8 cellular contexts compared by ENCODE assay signal in the genomic region with DNA sequence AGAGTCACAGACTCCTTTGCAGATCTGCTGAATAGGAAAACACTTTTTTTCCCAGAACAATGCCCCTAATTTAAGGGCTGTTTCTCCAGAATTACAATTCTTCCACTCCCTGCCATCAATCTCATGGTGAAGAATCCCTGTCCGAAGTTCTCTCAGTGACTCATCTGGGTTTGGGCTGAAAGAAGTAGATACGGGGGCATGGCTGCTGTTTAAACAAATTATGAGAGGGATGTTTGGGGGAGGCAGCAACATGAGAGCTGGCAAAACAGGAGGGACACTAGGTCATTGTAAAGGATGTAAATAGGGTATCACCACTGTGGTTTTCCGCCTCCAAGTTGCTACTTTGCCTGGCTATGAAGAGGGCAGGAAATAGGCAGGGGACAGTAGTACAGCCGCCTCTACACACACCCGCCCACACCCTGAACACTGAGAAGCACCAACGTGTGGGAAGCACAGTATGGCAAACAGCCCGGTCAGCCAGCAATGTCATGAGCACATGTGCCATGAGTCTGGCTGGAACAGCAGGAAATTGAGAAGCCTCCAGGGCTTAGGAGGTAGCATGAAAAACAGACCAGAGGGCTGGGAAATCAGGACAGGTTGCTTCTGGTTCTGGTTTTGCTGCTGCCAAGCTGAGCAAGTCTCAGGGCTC. TPM values are rescaled to one million over a fixed set of nuclear protein-coding genes. Genes with fewer than 3 reads are reported as not detected.
DNase-seq lines count a peak whose midpoint lies in the region; ATAC-seq and TF ChIP-seq lines count a peak whose summit lies in the region.

No MANE protein-coding gene starts in this region.

- POLR2A ChIA-PET in BJ (lab: Charles Lee) = no interaction called here

- peak; percentile 79 for DNase-seq in BJ (ENCODE audit: low read depth)
- DNase-seq in HT-29 (ENCODE audit: low spot score) = peak; percentile 59
- peak; percentile 53 for DNase-seq in colonic mucosa
- DNase-seq in mucosa of gallbladder (ENCODE audit: low spot score) = peak; percentile 44
- DNase-seq in HuH-7 (ENCODE audit: low spot score) = no peak
- DNase-seq in T-helper 2 cell = no peak
- DNase-seq in erythroblast (lab: John Stamatoyannopoulos, UW) = no peak

- no peak overlapping the region for H3K27ac ChIP-seq in colonic mucosa

- no peak for TF ChIP-seq POLR2A in erythroblast (IDR thresholded peaks at IDR 0.05; ENCODE audit: low read length)

- H3K4me1 ChIP-seq in colonic mucosa = no peaks in the 10 kb centered on the region

- TF ChIP-seq CTCF in BJ (IDR thresholded peaks at IDR 0.05; ENCODE audit: insufficient read depth, low read depth, low read length) (no peak), colonic mucosa (IDR thresholded peaks at IDR 0.05) (no peak)

- no peak overlapping the region for H3K4me3 ChIP-seq in BJ (ENCODE audit: low read depth, low read length)
- H3K4me3 ChIP-seq in colonic mucosa = no peak overlapping the region

- ATAC-seq in HG02840 (IDR thresholded peaks at IDR 0.05; ENCODE audit: low FRiP score, unreplicated experiment) = no peak

- no peaks in the 10 kb centered on the region for H3K27me3 ChIP-seq in BJ (ENCODE audit: control insufficient read depth, insufficient read depth, low read length)
- no peaks in the 10 kb centered on the region for H3K27me3 ChIP-seq in colonic mucosa

- H3K9ac ChIP-seq in colonic mucosa (ENCODE audit: low read depth in 2 of 2, low read length in 2 of 2) = no peak overlapping the region

- intact Hi-C loops in colonic mucosa (cut with DNase I) = no loop called here

- H3K36me3 ChIP-seq in BJ (ENCODE audit: control insufficient read depth, insufficient read depth, low read length) (peaks cover 5% of the 10 kb centered on the region; the same call in 1 of the 2 replicates), colonic mucosa (no peaks in the 10 kb centered on the region)

- H3K9me3 ChIP-seq in colonic mucosa = no peaks in the 10 kb centered on the region

- CTCF ChIA-PET in BJ (lab: Yijun Ruan, JAX) = no interaction called here

RNA-seq across cellular contexts. Expression of a gene that starts 17.2 kb away (rescaled TPM):
- 221 and 272 TPM in 2 replicates for polyA plus RNA-seq in BJ (2011; rRNA removed)
- polyA minus RNA-seq in BJ (2011; rRNA and poly(A)+ RNA removed) = 26.3 and 36.5 TPM in 2 replicates
- total RNA-seq in HT-29 (2014; rRNA removed; shearing (Covaris generic)) = 90.3 and 95.0 TPM in 2 replicates
- total RNA-seq in colonic mucosa = 10 to 100 TPM; 67.1 to 97.3 TPM
- 96.1 TPM for total RNA-seq in mucosa of gallbladder

RNA-seq across cellular contexts. Expression of a gene that starts 38.7 kb away (rescaled TPM):
- 0.12 and 0.16 TPM in 2 replicates for polyA plus RNA-seq in BJ (2011; rRNA removed)
- polyA minus RNA-seq in BJ (2011; rRNA and poly(A)+ RNA removed) = not detected in 2 replicates
- 0.31 and 0.55 TPM in 2 replicates for total RNA-seq in HT-29 (2014; rRNA removed; shearing (Covaris generic))
- total RNA-seq in colonic mucosa = under 1 TPM; 0.74 to 0.93 TPM
- total RNA-seq in mucosa of gallbladder = 2.1 TPM

RNA-seq across cellular contexts. Expression of a gene that starts 39.4 kb away (rescaled TPM):
- not detected in 2 replicates for polyA plus RNA-seq in BJ (2011; rRNA removed)
- polyA minus RNA-seq in BJ (2011; rRNA and poly(A)+ RNA removed) = not detected in 2 replicates
- not detected in 2 replicates for total RNA-seq in HT-29 (2014; rRNA removed; shearing (Covaris generic))
- total RNA-seq in colonic mucosa = not detected
- total RNA-seq in mucosa of gallbladder = not detected

Comparison
In these comparisons a context has a peak if more than half of its experiments do, and no peak if none do; other contexts are left out.
1. DNase-seq: peak in BJ (single experiment), HT-29 (single experiment), colonic mucosa (single experiment) and mucosa of gallbladder (single experiment); none in HuH-7 (single experiment), T-helper 2 cell (0 of 5) and erythroblast (0 of 2).